16 cellular contexts compared by ENCODE assay signal in the genomic region with DNA sequence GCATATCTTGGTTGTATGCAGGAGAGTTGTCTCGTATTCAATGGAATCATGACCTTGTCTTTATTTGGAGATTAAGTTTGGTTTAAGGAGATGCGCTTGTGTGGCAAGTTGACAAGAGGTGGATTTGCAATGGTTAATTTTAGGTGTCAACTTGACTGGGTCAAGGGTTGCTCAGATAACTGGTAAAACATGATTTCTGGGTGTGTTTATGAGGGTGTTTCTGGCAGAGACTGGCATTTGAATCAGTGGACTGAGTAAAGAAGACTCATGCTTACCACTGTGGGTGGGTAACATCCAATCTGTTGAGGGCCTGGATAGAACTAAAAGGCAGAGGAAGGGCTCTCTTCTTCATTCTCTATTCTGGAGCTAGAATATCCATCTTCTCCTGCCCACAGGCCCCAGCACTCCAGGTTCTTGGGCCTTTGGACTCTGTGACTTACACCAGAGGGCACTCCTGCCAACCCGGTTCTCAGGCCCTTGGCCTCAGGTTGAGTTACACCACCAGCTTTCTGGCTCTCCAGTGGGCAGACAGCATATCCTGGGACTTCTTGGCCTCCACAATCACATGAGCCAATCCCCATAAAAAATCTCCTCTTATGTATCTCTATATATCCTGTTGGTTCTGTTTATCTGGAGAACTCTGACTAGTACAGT.
DNase-seq lines count a peak whose midpoint lies in the region; FAIRE-seq and TF ChIP-seq lines count a peak whose summit lies in the region.
"Had no signal": no experiment of that assay in that cellular context is flagged by ENCODE, and none has a peak within 500 bp of the region (broad histone marks: within the 10 kb centered on the region; RNA-seq: fewer than 3 reads in every experiment).

No MANE protein-coding gene starts in this region.

- 23 to 71% (median 42%) methylated on average over 3 of the region's 3 CpGs for WGBS in small intestine, 3 donors

- no peaks in the 10 kb centered on the region for H3K36me3 ChIP-seq in small intestine (ENCODE audit: control insufficient read depth in 2 of 2, insufficient read depth in 2 of 2, low read length in 2 of 2)

- peak overlapping the region; percentile 3 to 26 for H3K27ac ChIP-seq in small intestine (ENCODE audit: low read depth in 1 of 2, low read length in 1 of 2)
- H3K27ac ChIP-seq: C4-2B, dorsolateral prefrontal cortex had no signal

- H3K36me3 Mint-ChIP-seq in glutamatergic neuron (ENCODE audit: unreplicated experiment) = no peaks in the 10 kb centered on the region
- H3K36me3 Mint-ChIP-seq: activated CD8-positive, alpha-beta memory T cell treated with anti-CD3 and anti-CD28 coated beads, Interleukin-2, amount 10 ng/mL, durations not matched to agents 7 days and 5 days had no signal

- no peak overlapping the region for H3K4me3 Mint-ChIP-seq in glutamatergic neuron (ENCODE audit: unreplicated experiment)
- H3K4me3 Mint-ChIP-seq: activated B cell treated with CpG ODN at 0.5 μM for 24 hours; activated CD8-positive, alpha-beta memory T cell treated with anti-CD3 and anti-CD28 coated beads, Interleukin-2, amount 10 ng/mL, durations not matched to agents 7 days and 5 days had no signal

- no peak overlapping the region for H3K4me3 ChIP-seq in foreskin fibroblast (ENCODE audit: low read depth in 1 of 2, low read length in 2 of 2)
- no peak overlapping the region for H3K4me3 ChIP-seq in small intestine (ENCODE audit: low read depth in 1 of 2, low read length in 2 of 2)
- H3K4me3 ChIP-seq: dorsolateral prefrontal cortex had no signal

- no peak for TF ChIP-seq EP300 in Ishikawa (IDR thresholded peaks at IDR 0.05; ENCODE audit: borderline replicate concordance)

- peaks cover 2% of the 10 kb centered on the region for H3K9me3 Mint-ChIP-seq in glutamatergic neuron (ENCODE audit: unreplicated experiment)
- H3K9me3 Mint-ChIP-seq: activated B cell treated with CpG ODN at 0.5 μM for 24 hours had no signal

- H3K9me3 ChIP-seq in small intestine (ENCODE audit: control insufficient read depth, low read depth) = no peaks in the 10 kb centered on the region

- DNase-seq in SK-MEL-5 (ENCODE audit: low read depth, low spot score) (peak; percentile 44), foreskin fibroblast (peak; percentile 11 to 23), small intestine (peak; percentile 82), glutamatergic neuron (no peak), NCI-H1092 treated with DMSO at 0.1 percent for 48 hours (lab: John Stamatoyannopoulos, UW) (no peak), RKO (ENCODE audit: low spot score) (no peak)
- DNase-seq: activated B cell treated with CpG ODN at 0.5 μM for 24 hours; activated CD8-positive, alpha-beta memory T cell treated with anti-CD3 and anti-CD28 coated beads, Interleukin-2, amount 10 ng/mL, durations not matched to agents 7 days and 5 days; DMS79 treated with DMSO at 0.1 percent for 48 hours; dorsolateral prefrontal cortex; NCI-H187 treated with DMSO at 0.1 percent for 48 hours; right cardiac atrium; T-helper 1 cell had no signal

- TF ChIP-seq CTCF in foreskin fibroblast (IDR thresholded peaks at IDR 0.05; ENCODE audit: low read depth, low read length) (no peak), glutamatergic neuron (IDR thresholded peaks at IDR 0.05; ENCODE audit: partially characterized antibody, unreplicated experiment) (no peak)

- no peak for FAIRE-seq in small intestine (lab: Jason Lieb, UNC)
- FAIRE-seq: astrocyte had no signal

- in situ Hi-C loops in SK-MEL-5 (cut with HindIII; ENCODE audit: low pct_unique_long_range_greater_than_20kb, low sequenced_read_pairs) = no loop called here

- peaks cover 0 to 3% of the 10 kb centered on the region in 2 donors for H3K4me1 ChIP-seq in small intestine (ENCODE audit: control insufficient read depth in 2 of 2, insufficient read depth in 1 of 2, low read depth in 1 of 2, low read length in 1 of 2)

- H3K4me1 Mint-ChIP-seq in glutamatergic neuron (ENCODE audit: low read depth, unreplicated experiment) = no peaks in the 10 kb centered on the region
- H3K4me1 Mint-ChIP-seq: activated B cell treated with CpG ODN at 0.5 μM for 24 hours; activated CD8-positive, alpha-beta memory T cell treated with anti-CD3 and anti-CD28 coated beads, Interleukin-2, amount 10 ng/mL, durations not matched to agents 7 days and 5 days had no signal

- no peaks in the 10 kb centered on the region for H3K27me3 ChIP-seq in small intestine (ENCODE audit: control insufficient read depth in 2 of 2, insufficient read depth in 2 of 2, low read length in 2 of 2)
- H3K27me3 ChIP-seq: dorsolateral prefrontal cortex had no signal

- no peaks in the 10 kb centered on the region for H3K27me3 Mint-ChIP-seq in glutamatergic neuron (ENCODE audit: unreplicated experiment)
- H3K27me3 Mint-ChIP-seq: activated B cell treated with CpG ODN at 0.5 μM for 24 hours had no signal

- H3K27ac Mint-ChIP-seq in glutamatergic neuron (ENCODE audit: unreplicated experiment) = no peak overlapping the region
- H3K27ac Mint-ChIP-seq: activated B cell treated with CpG ODN at 0.5 μM for 24 hours; activated CD8-positive, alpha-beta memory T cell treated with anti-CD3 and anti-CD28 coated beads, Interleukin-2, amount 10 ng/mL, durations not matched to agents 7 days and 5 days had no signal

- peak; percentile 45 for TF ChIP-seq RAD21 in Ishikawa (IDR thresholded peaks at IDR 0.05; ENCODE audit: low read depth)

TF ChIP-seq in Ishikawa, 13 proteins besides CTCF, POLR2A, EP300 and RAD21:
- no peak for TF ChIP-seq FOXM1 (IDR thresholded peaks at IDR 0.05; ENCODE audit: borderline replicate concordance, low read depth)
- no peak for TF ChIP-seq REST (IDR thresholded peaks at IDR 0.05; ENCODE audit: low read depth)
- no peak for TF ChIP-seq EGR1 (IDR thresholded peaks at IDR 0.05)
- TF ChIP-seq CEBPB (IDR thresholded peaks at IDR 0.05) = no peak
- TF ChIP-seq TCF12 (IDR thresholded peaks at IDR 0.05; ENCODE audit: low read depth) = no peak
- no peak for TF ChIP-seq NFIC (IDR thresholded peaks at IDR 0.05)
- no peak for TF ChIP-seq TAF1 (IDR thresholded peaks at IDR 0.05; ENCODE audit: low read depth)
- TF ChIP-seq CREB1 (IDR thresholded peaks at IDR 0.05; ENCODE audit: low read depth) = no peak
- TF ChIP-seq USF1 (IDR thresholded peaks at IDR 0.05) = no peak
- no peak for TF ChIP-seq TEAD4 (IDR thresholded peaks at IDR 0.05)
- no peak for TF ChIP-seq ZBTB7A (IDR thresholded peaks at IDR 0.05; ENCODE audit: low read depth)
- TF ChIP-seq, protein P1, sequence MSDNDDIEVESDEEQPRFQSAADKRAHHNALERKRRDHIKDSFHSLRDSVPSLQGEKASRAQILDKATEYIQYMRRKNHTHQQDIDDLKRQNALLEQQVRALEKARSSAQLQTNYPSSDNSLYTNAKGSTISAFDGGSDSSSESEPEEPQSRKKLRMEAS (IDR thresholded peaks at IDR 0.05) = no peak
- no peak for TF ChIP-seq YY1 (IDR thresholded peaks at IDR 0.05; ENCODE audit: low read depth)

Comparison
In these comparisons a context has a peak if more than half of its experiments do, and no peak if none do; other contexts are left out.
1. DNase-seq: peak in SK-MEL-5 (single experiment), foreskin fibroblast (2 of 2) and small intestine (single experiment); none in glutamatergic neuron (single experiment), NCI-H1092 treated with DMSO at 0.1 percent for 48 hours (single experiment) and RKO (single experiment).